ENCODE assay signal across 17 cellular contexts in the genomic region with DNA sequence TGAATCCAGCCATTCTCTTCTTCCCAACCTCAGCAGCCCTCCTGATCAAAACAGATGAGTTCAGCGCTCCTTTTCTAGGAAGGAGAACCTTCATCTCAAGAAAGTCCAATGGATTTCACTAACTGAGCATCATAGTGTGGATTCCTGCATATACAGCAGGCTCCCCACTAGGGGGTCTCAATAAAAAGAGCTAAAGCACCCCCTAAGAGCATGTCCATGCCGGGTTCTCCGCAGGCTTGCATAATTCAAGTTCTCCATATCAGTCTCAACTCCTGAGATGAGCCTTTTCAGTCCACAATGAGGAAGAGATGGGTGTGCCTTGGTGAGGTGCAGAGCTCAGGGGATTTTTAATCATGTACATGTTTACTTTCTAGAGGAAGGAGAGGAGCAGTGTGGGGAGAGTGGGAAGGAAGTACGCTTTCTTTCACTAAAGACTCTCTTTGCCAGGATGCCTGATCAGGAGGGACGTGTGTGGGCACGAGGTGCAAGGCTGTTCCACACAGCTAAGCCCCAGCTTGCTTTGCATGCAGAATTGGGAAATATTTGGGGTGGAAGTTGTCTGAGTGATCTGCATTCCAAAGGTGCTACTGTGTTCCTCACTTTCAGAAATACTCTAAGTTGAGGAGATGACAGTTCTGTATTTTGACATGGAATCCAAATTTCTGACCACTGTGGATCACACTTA.
"Had no signal": no experiment of that assay in that cellular context is flagged by ENCODE, and none has a peak within 500 bp of the region (broad histone marks: within the 10 kb centered on the region; RNA-seq: fewer than 3 reads in every experiment).

No MANE protein-coding gene starts in this region.

- DNase-seq: activated B cell treated with CpG ODN at 0.5 μM for 24 hours; activated CD4-positive, alpha-beta T cell treated with anti-CD3 and anti-CD28 coated beads for 48 hours; activated CD8-positive, alpha-beta memory T cell treated with anti-CD3 and anti-CD28 coated beads, Interleukin-2, amount 50 U/mL, for 48 hours; activated CD8-positive, alpha-beta T cell treated with anti-CD3 and anti-CD28 coated beads, Interleukin-2, amount 10 ng/mL, durations not matched to agents 7 days and 5 days; activated gamma-delta T cell treated with Interleukin-2 at 50 U/mL for 16 hours; amniotic stem cell; central memory CD4-positive, alpha-beta T cell; colonic mucosa; effector CD8-positive, alpha-beta T cell; left ventricle myocardium inferior; nucleus accumbens; stimulated activated CD4-positive, alpha-beta T cell treated with anti-CD3 and anti-CD28 coated beads, Interleukin-2, amount 100 ng/mL, for 48 hours; stimulated activated naive CD4-positive, alpha-beta T cell; T-helper 2 cell; uterus had no signal

- H3K27ac ChIP-seq: colonic mucosa, hepatocyte, left ventricle myocardium inferior, tibial nerve, uterus had no signal

- H3K4me3 ChIP-seq: colonic mucosa, hepatocyte, left ventricle myocardium inferior, tibial nerve, uterus had no signal

- H3K27me3 ChIP-seq: colonic mucosa, hepatocyte, tibial nerve, uterus had no signal

- H3K79me2 ChIP-seq: hepatocyte had no signal

- H3K36me3 ChIP-seq: colonic mucosa, left ventricle myocardium inferior, tibial nerve, uterus had no signal

- H3K4me2 ChIP-seq: hepatocyte had no signal

- H2AFZ ChIP-seq: hepatocyte had no signal

- H3K4me1 ChIP-seq: colonic mucosa, left ventricle myocardium inferior, tibial nerve, uterus had no signal

- H3K9me3 ChIP-seq: colonic mucosa, left ventricle myocardium inferior, tibial nerve, uterus had no signal
